Comparison of ENCODE assay signal across 1 cellular context in genomic region chr5:180068519-180069090, GRCh38.
TF ChIP-seq lines count a peak whose summit lies in the region.

No MANE protein-coding gene starts in this region.

TF ChIP-seq in GM23338, 12 proteins besides CTCF, POLR2A, EP300 and RAD21 (continued from another document):
- TF ChIP-seq ZNF462 (CRISPR knock-in tag; IDR thresholded peaks at IDR 0.05) (no peak), NANOG (IDR thresholded peaks at IDR 0.05; ENCODE audit: borderline replicate concordance) (no peak), JUNB (IDR thresholded peaks at IDR 0.05; ENCODE audit: unreplicated experiment) (no peak), POLR2AphosphoS5 (IDR thresholded peaks at IDR 0.05; ENCODE audit: low read depth) (no peak), ZNF114 (CRISPR knock-in tag; IDR thresholded peaks at IDR 0.05) (no peak), ETS1 (IDR thresholded peaks at IDR 0.05) (no peak), ZNF331 (CRISPR knock-in tag; IDR thresholded peaks at IDR 0.05; ENCODE audit: low read depth) (no peak), REST (IDR thresholded peaks at IDR 0.05; ENCODE audit: unreplicated experiment) (no peak), CREB1 (CRISPR knock-in tag; IDR thresholded peaks at IDR 0.05; ENCODE audit: low read depth) (no peak)
